Comparison of ENCODE assay signal across 11 cellular contexts in genomic region chr2:171407030-171407707, GRCh38. TPM values are rescaled to one million over a fixed set of nuclear protein-coding genes. Genes with fewer than 3 reads are reported as not detected.
A peak's percentile ranks its signal among the peaks of the same experiment; 100 is the strongest.
DNase-seq lines count a peak whose midpoint lies in the region; ATAC-seq and TF ChIP-seq lines count a peak whose summit lies in the region.
"Had no signal": no experiment of that assay in that cellular context is flagged by ENCODE, and none has a peak within 500 bp of the region (broad histone marks: within the 10 kb centered on the region; RNA-seq: fewer than 3 reads in every experiment).

No MANE protein-coding gene starts in this region.

- no peak for TF ChIP-seq CTCF in uterus (IDR thresholded peaks at IDR 0.05)

- intact Hi-C loops in uterus (cut with DNase I; ENCODE audit: low total_unique reads), result no loop called here

- H3K4me2 ChIP-seq in Karpas-422 (ENCODE audit: low read depth, low read length, poor library complexity, severe bottlenecking), result no peak overlapping the region
- H3K4me2 ChIP-seq: neural progenitor cell, SK-N-SH had no signal

- no peaks in the 10 kb centered on the region for H4K20me1 ChIP-seq in Karpas-422 (ENCODE audit: insufficient read depth, low read depth, low read length)

- H3K4me1 ChIP-seq in Karpas-422 (ENCODE audit: low read length), result no peaks in the 10 kb centered on the region
- H3K4me1 ChIP-seq in uterus, result no peaks in the 10 kb centered on the region

- TF ChIP-seq POLR2A in uterus (IDR thresholded peaks at IDR 0.05), result no peak

- no peaks in the 10 kb centered on the region for H3K36me3 ChIP-seq in Karpas-422 (ENCODE audit: insufficient read depth, low read length)
- H3K36me3 ChIP-seq in uterus, result no peaks in the 10 kb centered on the region
- H3K36me3 ChIP-seq: neural progenitor cell had no signal

- H3K79me2 ChIP-seq in Karpas-422 (ENCODE audit: low read length), result 0 out of 2 replicates have a peak, but pooled peaks cover 4% of the 10 kb centered on the region

- H3K27ac ChIP-seq in Karpas-422 (ENCODE audit: low read length) (no peak overlapping the region), uterus (no peak overlapping the region)
- H3K27ac ChIP-seq: neural progenitor cell had no signal

- H3K27me3 ChIP-seq in Karpas-422 (ENCODE audit: low read length) (no peaks in the 10 kb centered on the region), uterus (no peaks in the 10 kb centered on the region)
- H3K27me3 ChIP-seq: neural progenitor cell had no signal

- H3K9ac ChIP-seq in Karpas-422 (ENCODE audit: low read length), result no peak overlapping the region
- H3K9ac ChIP-seq: neural progenitor cell, SK-N-SH had no signal

- H3K9me3 ChIP-seq in Karpas-422 (ENCODE audit: low read length) (no peaks in the 10 kb centered on the region), uterus (no peaks in the 10 kb centered on the region)
- H3K9me3 ChIP-seq: SK-N-SH had no signal

- ATAC-seq in GM18517 (IDR thresholded peaks at IDR 0.05; ENCODE audit: unreplicated experiment) (peak; percentile 60), GM21528 (IDR thresholded peaks at IDR 0.05; ENCODE audit: low FRiP score, unreplicated experiment) (peak; percentile 58), HG03442 (IDR thresholded peaks at IDR 0.05; ENCODE audit: unreplicated experiment) (peak; percentile 70)

- H3K4me3 ChIP-seq in Karpas-422 (ENCODE audit: low read length) (no peak overlapping the region), uterus (no peak overlapping the region)
- H3K4me3 ChIP-seq: neural progenitor cell had no signal

- peak; percentile 54 for DNase-seq in astrocyte of the hippocampus (ENCODE audit: low read depth, low spot score)
- no peak for DNase-seq in Karpas-422
- no peak for DNase-seq in NCI-H1694 treated with DMSO at 0.1 percent for 48 hours (lab: John Stamatoyannopoulos, UW)
- no peak for DNase-seq in NCI-H1092 (lab: John Stamatoyannopoulos, UW)
- no peak for DNase-seq in uterus
- DNase-seq: DMS153, SK-N-SH had no signal

- no peak overlapping the region for H2AFZ ChIP-seq in Karpas-422 (ENCODE audit: low read length)
- H2AFZ ChIP-seq: neural progenitor cell had no signal

- H3K9me2 ChIP-seq in Karpas-422 (replicated peaks; ENCODE audit: insufficient read depth, low read length), result no peaks in the 10 kb centered on the region
- H3K9me2 ChIP-seq: SK-N-SH had no signal

RNA-seq across cellular contexts. Expression of gene METTL8, which starts 26.6 kb away (rescaled TPM):
- 13.1 and 16.5 TPM in 2 replicates for total RNA-seq in Karpas-422 (2014; rRNA removed; shearing (Covaris generic); ENCODE audit: low replicate concordance)
- 10 to 100 TPM in 3 of 4 donors, 1 to 10 TPM in 1; 6.9 to 33.0 (median 17.7) TPM for total RNA-seq in uterus

RNA-seq across cellular contexts. Expression of gene DCAF17, which starts 26.9 kb away (rescaled TPM):
- 22.3 and 63.2 TPM in 2 replicates for total RNA-seq in Karpas-422 (2014; rRNA removed; shearing (Covaris generic); ENCODE audit: low replicate concordance)
- 10 to 100 TPM; 14.6 to 50.8 (median 23.8) TPM for total RNA-seq in uterus
